ENCODE assay signal across 13 cellular contexts in the genomic region with DNA sequence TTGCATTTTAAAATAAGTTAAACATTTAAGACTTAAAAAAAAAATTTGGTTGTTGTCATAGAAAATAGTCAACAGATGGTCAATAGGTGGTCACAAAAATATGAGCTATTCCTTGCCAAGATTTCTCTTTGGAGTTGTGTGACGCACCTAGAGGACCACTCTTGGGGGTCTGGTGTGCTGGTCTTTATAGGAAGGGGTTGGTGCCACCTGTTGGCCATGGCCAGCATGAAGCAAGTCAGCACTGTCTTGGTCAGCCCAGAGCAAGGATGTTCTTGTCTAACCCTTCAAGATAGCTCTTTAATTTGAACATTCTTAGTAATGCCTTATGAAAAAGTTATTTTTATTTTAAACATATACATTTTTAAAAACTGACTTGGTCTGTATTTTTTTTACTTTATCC.
DNase-seq lines count a peak whose midpoint lies in the region; ATAC-seq and TF ChIP-seq lines count a peak whose summit lies in the region.
"Had no signal": no experiment of that assay in that cellular context is flagged by ENCODE, and none has a peak within 500 bp of the region (broad histone marks: within the 10 kb centered on the region; RNA-seq: fewer than 3 reads in every experiment).

No MANE protein-coding gene starts in this region.

- H3K36me3 ChIP-seq in RWPE2 (ENCODE audit: low read depth): no peaks in the 10 kb centered on the region
- H3K36me3 ChIP-seq: sigmoid colon had no signal

- TF ChIP-seq RAD21 in Ishikawa (IDR thresholded peaks at IDR 0.05; ENCODE audit: low read depth): peak; percentile 28; the same call in 1 of the 2 replicates

- no peak overlapping the region for H3K27ac ChIP-seq in RWPE2 (ENCODE audit: poor library complexity, severe bottlenecking)
- H3K27ac ChIP-seq: sigmoid colon had no signal

- POLR2A ChIA-PET in GM10248 (lab: Yijun Ruan, JAX): no interaction called here

- no peak overlapping the region for H3K27ac Mint-ChIP-seq in neural crest cell (ENCODE audit: unreplicated experiment)
- H3K27ac Mint-ChIP-seq: brain had no signal

- no peaks in the 10 kb centered on the region for H3K27me3 ChIP-seq in RWPE2 (ENCODE audit: insufficient read depth, poor library complexity, severe bottlenecking)
- H3K27me3 ChIP-seq: sigmoid colon had no signal

- no peaks in the 10 kb centered on the region for H3K4me1 ChIP-seq in RWPE2 (ENCODE audit: insufficient read depth, poor library complexity, severe bottlenecking)
- H3K4me1 ChIP-seq: sigmoid colon had no signal

- no peaks in the 10 kb centered on the region for H3K36me3 Mint-ChIP-seq in neural crest cell (ENCODE audit: low read depth)
- H3K36me3 Mint-ChIP-seq: brain had no signal

- no peak overlapping the region for H3K4me3 Mint-ChIP-seq in neural crest cell
- H3K4me3 Mint-ChIP-seq: brain had no signal

- H3K9me3 ChIP-seq in RWPE2 (ENCODE audit: severe bottlenecking): peaks cover 5% of the 10 kb centered on the region
- H3K9me3 ChIP-seq: sigmoid colon had no signal

- no peaks in the 10 kb centered on the region for H3K4me1 Mint-ChIP-seq in neural crest cell
- H3K4me1 Mint-ChIP-seq: brain had no signal

- no peaks in the 10 kb centered on the region for H3K9me3 Mint-ChIP-seq in neural crest cell
- H3K9me3 Mint-ChIP-seq: brain had no signal

- H3K27me3 Mint-ChIP-seq in neural crest cell (ENCODE audit: low read depth): no peaks in the 10 kb centered on the region
- H3K27me3 Mint-ChIP-seq: brain had no signal

- no peak for TF ChIP-seq EP300 in Ishikawa (IDR thresholded peaks at IDR 0.05; ENCODE audit: borderline replicate concordance)

- H3K4me3 ChIP-seq in RWPE2 (ENCODE audit: severe bottlenecking): no peak overlapping the region
- H3K4me3 ChIP-seq: lung, sigmoid colon had no signal

- TF ChIP-seq CTCF in GM10248 (IDR thresholded peaks at IDR 0.05; ENCODE audit: control extremely low read depth, extremely low read depth, low read depth, missing control alignments) (peak; percentile 27), RWPE2 (IDR thresholded peaks at IDR 0.05; ENCODE audit: poor library complexity, severe bottlenecking) (peak; percentile 31), neural crest cell (conservative IDR thresholded peaks at IDR 0.05) (peak; percentile 60)

- DNase-seq in GM10248 (ENCODE audit: extremely low spot score): no peak
- DNase-seq in RWPE2 (ENCODE audit: low spot score): no peak
- peak; percentile 35 for DNase-seq in neural crest cell (ENCODE audit: low read depth, low spot score)
- no peak for DNase-seq in activated CD4-positive, alpha-beta T cell treated with anti-CD3 and anti-CD28 coated beads for 1 hour
- DNase-seq in GM19238 (ENCODE audit: insufficient read length, low spot score): no peak
- DNase-seq: activated T-cell treated with anti-CD3 and anti-CD28 coated beads, Interleukin-2, amount 50 U/mL, for 1 hour; NCI-H2107; sigmoid colon; T-helper 1 cell had no signal

- CTCF ChIA-PET in GM10248 (lab: Yijun Ruan, JAX): interaction anchor here (1.2 kb wide), 1 partner anchor 9 kb away, joined by 5 read pairs; no protein-coding TSS in a partner anchor

- no peak for ATAC-seq in RWPE2 (ENCODE audit: low read depth)
- ATAC-seq in HG03045 (IDR thresholded peaks at IDR 0.05; ENCODE audit: unreplicated experiment): no peak

TF ChIP-seq in Ishikawa, 13 proteins besides CTCF, POLR2A, EP300 and RAD21:
- TF ChIP-seq ZBTB7A (IDR thresholded peaks at IDR 0.05; ENCODE audit: low read depth): no peak
- TF ChIP-seq YY1 (IDR thresholded peaks at IDR 0.05; ENCODE audit: low read depth): no peak
- TF ChIP-seq TEAD4 (IDR thresholded peaks at IDR 0.05): no peak
- no peak for TF ChIP-seq EGR1 (IDR thresholded peaks at IDR 0.05)
- no peak for TF ChIP-seq CEBPB (IDR thresholded peaks at IDR 0.05)
TF ChIP-seq in Ishikawa: peak in this region for 0.
